Comparison of ENCODE assay signal across 8 cellular contexts in genomic region chr2:55618025-55618648, GRCh38. TPM values are rescaled to one million over a fixed set of nuclear protein-coding genes. Genes with fewer than 3 reads are reported as not detected.
A peak's percentile ranks its signal among the peaks of the same experiment; 100 is the strongest.
DNase-seq lines count a peak whose midpoint lies in the region; ATAC-seq and TF ChIP-seq lines count a peak whose summit lies in the region.

No MANE protein-coding gene starts in this region.

- H3K9me3 ChIP-seq in adrenal gland (replicated peaks in 1 of 3) = no peaks in the 10 kb centered on the region
- H3K9me3 ChIP-seq in iPS-18c (ENCODE audit: control insufficient read depth, insufficient read depth, low read length) = peaks cover 2% of the 10 kb centered on the region
- H3K9me3 ChIP-seq in testis = no peaks in the 10 kb centered on the region

- H3K4me3 ChIP-seq in adrenal gland (peak overlapping the region; percentile 71 to 91 (median 77)), iPS-18c (ENCODE audit: insufficient read depth, low read depth, low read length) (peak overlapping the region; percentile 85), testis (peak overlapping the region; percentile 88 to 97)

- H3K4me1 ChIP-seq in adrenal gland (replicated peaks in 1 of 2) = peaks cover 12 to 40% of the 10 kb centered on the region in 2 donors
- peaks cover 19% of the 10 kb centered on the region for H3K4me1 ChIP-seq in testis

- DNase-seq in SHP77 treated with DMSO at 0.1 percent for 48 hours (lab: John Stamatoyannopoulos, UW) = peak; percentile 47
- DNase-seq in SHP77 (lab: John Stamatoyannopoulos, UW) = no peak
- DNase-seq in adrenal gland = peak in 3 of 7 donors; percentile 19 to 60 (median 30)
- DNase-seq in testis = no peak
- DNase-seq in NCI-H2029 treated with DMSO at 0.1 percent for 48 hours (lab: John Stamatoyannopoulos, UW) = no peak
- DNase-seq in HPDE6-E6E7 (ENCODE audit: extremely low spot score) = no peak

- WGBS in adrenal gland, 4 donors = 0 to 1% (median 1%) methylated on average over 26 of the region's 26 CpGs
- 1% methylated on average over 26 of the region's 26 CpGs for WGBS in testis, 2 donors

- H3K27me3 ChIP-seq in adrenal gland (no peaks in the 10 kb centered on the region), testis (no peaks in the 10 kb centered on the region)

- H3K36me3 ChIP-seq in adrenal gland (replicated peaks in 1 of 2) (peaks cover 0 to 8% of the 10 kb centered on the region in 2 donors), testis (ENCODE audit: low read depth, missing control alignments) (no peaks in the 10 kb centered on the region)

- TF ChIP-seq CTCF in adrenal gland (IDR thresholded peaks at IDR 0.05) (no peak), testis (IDR thresholded peaks at IDR 0.05) (peak in 1 of 3 experiments; percentile 12)

- peak overlapping the region; percentile 87 to 96 (median 94) for H3K27ac ChIP-seq in adrenal gland
- peak overlapping the region; percentile 96 to 97 for H3K27ac ChIP-seq in testis

- intact Hi-C loops in adrenal gland (cut with DNase I) = no loop called here
- intact Hi-C loops in testis (cut with DNase I; ENCODE audit: low total_unique reads) = no loop called here

- peak; percentile 0 for ATAC-seq in HG03354 (IDR thresholded peaks at IDR 0.05; ENCODE audit: poor library complexity, severe bottlenecking, unreplicated experiment)

- TF ChIP-seq POLR2A in adrenal gland (IDR thresholded peaks at IDR 0.05) (no peak), testis (IDR thresholded peaks at IDR 0.05) (no peak)

RNA-seq across cellular contexts. Expression of gene PPP4R3B, which starts 0.7 kb away (rescaled TPM):
- total RNA-seq in adrenal gland (10 to 100 TPM; 47.3 to 89.2 (median 72.0) TPM), testis (10 to 100 TPM; 63.8 to 65.8 TPM)
- polyA plus RNA-seq in adrenal gland (10 to 100 TPM; 22.8 to 75.8 (median 22.9) TPM), testis (ENCODE audit: insufficient read depth, low read depth, low replicate concordance) (51.3 TPM)
